Comparison of ENCODE assay signal across 17 cellular contexts in genomic region chr16:83392743-83393142, GRCh38.
"Had no signal": no experiment of that assay in that cellular context is flagged by ENCODE, and none has a peak within 500 bp of the region (broad histone marks: within the 10 kb centered on the region; RNA-seq: fewer than 3 reads in every experiment).

No MANE protein-coding gene starts in this region.

- H3K27me3 Mint-ChIP-seq: activated CD8-positive, alpha-beta T cell treated with anti-CD3 and anti-CD28 coated beads for 36 hours had no signal

- H3K4me3 ChIP-seq: dorsolateral prefrontal cortex, gastrocnemius medialis, heart right ventricle, transverse colon had no signal

- H3K36me3 ChIP-seq: gastrocnemius medialis, heart right ventricle, neutrophil, transverse colon had no signal

- H3K27ac Mint-ChIP-seq: activated CD8-positive, alpha-beta T cell treated with anti-CD3 and anti-CD28 coated beads for 36 hours; activated naive CD8-positive, alpha-beta T cell treated with anti-CD3 and anti-CD28 coated beads, Interleukin-2, amount 10 ng/mL, durations not matched to agents 7 days and 5 days; endodermal cell; natural killer cell; stimulated activated memory B cell treated with anti-CD40 and anti-IgM and Interleukin-4, amounts not matched to agents 10 μg/mL and 1 μg/mL and 100 μg/mL, for 72 hours; WTC11 had no signal

- H3K4me3 Mint-ChIP-seq: activated CD8-positive, alpha-beta T cell treated with anti-CD3 and anti-CD28 coated beads for 36 hours; activated naive CD8-positive, alpha-beta T cell treated with anti-CD3 and anti-CD28 coated beads, Interleukin-2, amount 10 ng/mL, durations not matched to agents 7 days and 5 days; activated T-cell treated with anti-CD3 and anti-CD28 coated beads, Interleukin-2, amount 50 U/mL, for 72 hours; endodermal cell; natural killer cell; stimulated activated memory B cell treated with anti-CD40 and anti-IgM and Interleukin-4, amounts not matched to agents 10 μg/mL and 1 μg/mL and 100 μg/mL, for 72 hours; WTC11 had no signal

- H3K27me3 ChIP-seq: gastrocnemius medialis, heart right ventricle, neutrophil, transverse colon had no signal

- H3K9me3 ChIP-seq: gastrocnemius medialis, neutrophil, transverse colon had no signal

- DNase-seq: activated CD4-positive, alpha-beta T cell treated with anti-CD3 and anti-CD28 coated beads for 4 hours; activated CD8-positive, alpha-beta memory T cell treated with anti-CD3 and anti-CD28 coated beads, Interleukin-2, amount 50 U/mL, for 48 hours; activated CD8-positive, alpha-beta T cell treated with anti-CD3 and anti-CD28 coated beads for 36 hours; activated naive CD8-positive, alpha-beta T cell treated with anti-CD3 and anti-CD28 coated beads, Interleukin-2, amount 10 ng/mL, durations not matched to agents 7 days and 5 days; activated T-cell treated with anti-CD3 and anti-CD28 coated beads, Interleukin-2, amount 50 U/mL, for 72 hours; dorsolateral prefrontal cortex; endodermal cell; gastrocnemius medialis; natural killer cell; retina; stimulated activated CD4-positive, alpha-beta T cell treated with anti-CD3 and anti-CD28 coated beads, Interleukin-2, amount 100 ng/mL, for 48 hours; SW 1271; transverse colon had no signal

- H3K4me1 Mint-ChIP-seq: activated naive CD8-positive, alpha-beta T cell treated with anti-CD3 and anti-CD28 coated beads, Interleukin-2, amount 10 ng/mL, durations not matched to agents 7 days and 5 days; natural killer cell; stimulated activated memory B cell treated with anti-CD40 and anti-IgM and Interleukin-4, amounts not matched to agents 10 μg/mL and 1 μg/mL and 100 μg/mL, for 72 hours; WTC11 had no signal

- H3K36me3 Mint-ChIP-seq: activated naive CD8-positive, alpha-beta T cell treated with anti-CD3 and anti-CD28 coated beads, Interleukin-2, amount 10 ng/mL, durations not matched to agents 7 days and 5 days; natural killer cell; stimulated activated memory B cell treated with anti-CD40 and anti-IgM and Interleukin-4, amounts not matched to agents 10 μg/mL and 1 μg/mL and 100 μg/mL, for 72 hours had no signal

- H3K27ac ChIP-seq: gastrocnemius medialis, neutrophil, transverse colon had no signal

- H3K4me1 ChIP-seq: transverse colon had no signal
